8 cellular contexts compared by ENCODE assay signal in the genomic region with DNA sequence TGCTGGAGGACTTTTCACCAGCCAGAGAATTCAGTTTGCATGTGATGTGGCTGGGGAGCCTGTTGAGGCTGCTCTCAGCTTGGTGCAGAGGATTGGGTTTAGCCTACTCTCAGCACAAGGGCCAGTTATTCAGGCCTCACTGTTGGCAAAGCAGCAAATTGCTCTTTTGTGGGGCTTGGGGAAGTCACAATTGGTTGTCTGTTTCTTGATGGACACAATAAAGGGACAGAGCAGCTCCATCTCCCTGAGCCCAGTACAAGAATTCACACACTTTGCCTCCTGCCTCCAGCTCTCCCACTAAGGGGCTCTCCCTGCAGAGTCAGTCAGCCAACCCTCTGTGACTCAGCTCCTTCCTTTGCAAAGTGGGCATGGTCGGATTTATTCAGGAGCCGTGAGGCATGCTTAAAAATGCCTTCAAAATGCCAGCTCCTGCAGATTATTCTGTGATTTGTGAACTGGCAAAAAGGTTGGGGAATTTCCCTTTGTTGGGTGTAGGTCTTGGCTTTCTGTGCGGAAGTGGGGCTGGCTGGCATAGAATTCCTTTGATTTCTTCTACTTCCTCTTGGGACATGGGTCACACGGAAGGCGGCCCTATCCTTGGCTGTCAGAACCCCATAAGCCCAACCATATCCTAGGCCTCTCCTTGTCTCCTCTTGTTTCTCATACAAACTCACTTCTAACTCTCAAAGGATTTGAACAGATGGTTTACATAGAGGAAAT.
DNase-seq lines count a peak whose midpoint lies in the region; ATAC-seq and TF ChIP-seq lines count a peak whose summit lies in the region.
"Had no signal": no experiment of that assay in that cellular context is flagged by ENCODE, and none has a peak within 500 bp of the region (broad histone marks: within the 10 kb centered on the region; RNA-seq: fewer than 3 reads in every experiment).

No MANE protein-coding gene starts in this region.

- no peaks in the 10 kb centered on the region for H3K27me3 Mint-ChIP-seq in chondrocyte (ENCODE audit: low read depth)

- no peak for ATAC-seq in HG02610 (IDR thresholded peaks at IDR 0.05; ENCODE audit: unreplicated experiment)

- WGBS in tibial nerve, 2 donors: 19 to 29% methylated on average over 5 of the region's 5 CpGs

- H3K9me3 Mint-ChIP-seq in chondrocyte (ENCODE audit: low read depth): peaks cover 12% of the 10 kb centered on the region

- DNase-seq in M059J (ENCODE audit: low read depth) (peak; percentile 87), chondrocyte (ENCODE audit: low spot score) (no peak), tibial nerve (ENCODE audit: low spot score in 2 of 2) (no peak), NCI-H1105 treated with DMSO at 0.1 percent for 48 hours (lab: John Stamatoyannopoulos, UW) (no peak), erythroblast (lab: John Stamatoyannopoulos, UW) (no peak)

- H3K27ac ChIP-seq in layer of hippocampus (ENCODE audit: low read depth, low read length): peak overlapping the region; percentile 89
- H3K27ac ChIP-seq in tibial nerve: peak overlapping the region in 3 of 4 donors; percentile 64 to 87 (median 86)
- H3K27ac ChIP-seq: KMS-11 had no signal

- peak overlapping the region; percentile 36 for H3K4me3 Mint-ChIP-seq in chondrocyte (ENCODE audit: unreplicated experiment)

- peaks cover 17% of the 10 kb centered on the region for H3K4me1 Mint-ChIP-seq in chondrocyte (ENCODE audit: low read depth)

- H3K36me3 ChIP-seq in tibial nerve: no peaks in the 10 kb centered on the region

- peak in 1 of 2 donors; percentile 84 for TF ChIP-seq EP300 in tibial nerve (IDR thresholded peaks at IDR 0.05)

- H3K4me3 ChIP-seq in tibial nerve: no peak overlapping the region

- H3K9me3 ChIP-seq in tibial nerve: no peaks in the 10 kb centered on the region

- no peaks in the 10 kb centered on the region for H3K27me3 ChIP-seq in layer of hippocampus (ENCODE audit: control insufficient read depth, insufficient read depth, low read length)
- no peaks in the 10 kb centered on the region for H3K27me3 ChIP-seq in tibial nerve

- peaks cover 2% of the 10 kb centered on the region for H3K36me3 Mint-ChIP-seq in chondrocyte (ENCODE audit: low read depth)

- H3K27ac Mint-ChIP-seq in chondrocyte (ENCODE audit: unreplicated experiment): peak overlapping the region; percentile 90

- peaks cover 0 to 18% (median 5%) of the 10 kb centered on the region in 4 donors for H3K4me1 ChIP-seq in tibial nerve

- TF ChIP-seq POLR2A in tibial nerve (IDR thresholded peaks at IDR 0.05) (peak in 1 of 2 donors; percentile 18), erythroblast (IDR thresholded peaks at IDR 0.05; ENCODE audit: low read length) (no peak)

- TF ChIP-seq CTCF in chondrocyte (IDR thresholded peaks at IDR 0.05) (peak; percentile 49), tibial nerve (IDR thresholded peaks at IDR 0.05) (peak in 2 of 5 experiments; percentile 14 to 40)
